8 cellular contexts compared by ENCODE assay signal in genomic region chr1:26723013-26723991, GRCh38. TPM values are rescaled to one million over a fixed set of nuclear protein-coding genes. Genes with fewer than 3 reads are reported as not detected.
DNase-seq lines count a peak whose midpoint lies in the region; ATAC-seq and TF ChIP-seq lines count a peak whose summit lies in the region.

No MANE protein-coding gene starts in this region.

- no peak for TF ChIP-seq CTCF in NB4 (IDR thresholded peaks at IDR 0.05; ENCODE audit: low read depth, low read length)
- TF ChIP-seq CTCF in mammary epithelial cell (conservative IDR thresholded peaks at IDR 0.05 in 1 of 2, IDR thresholded peaks at IDR 0.05 in 1 of 2; ENCODE audit: extremely low read depth in 1 of 2, insufficient read depth in 1 of 2, low read depth in 1 of 2, low read length in 2 of 2): no peak

- H3K9me3 Mint-ChIP-seq in T-helper 1 cell treated with Interleukin-12 subunit alpha and Interleukin-12 subunit beta and Interleukin-4 antibody, amounts not matched to agents 30 μg/mL and 1 μg/mL, for 36 hours: no peaks in the 10 kb centered on the region

- no TSS peak for BruUV-seq in mammary epithelial cell (replicated peaks; lab: Mats Ljungman, UMichigan)

- no peaks in the 10 kb centered on the region for H4K20me1 ChIP-seq in mammary epithelial cell (ENCODE audit: insufficient read depth, low read length)

- no peak for TF ChIP-seq POLR2A in NB4 (IDR thresholded peaks at IDR 0.05; ENCODE audit: extremely low read depth, insufficient read length)

- CTCF ChIA-PET in mammary epithelial cell (lab: Charles Lee; ENCODE audit: low non-redundant PET): interaction anchor here (0.6 kb wide), 1 partner anchor 75 kb away, joined by 9 read pairs; no protein-coding TSS in a partner anchor

- in situ Hi-C loops in mammary epithelial cell (cut with MboI; ENCODE audit: low sequenced_read_pairs in 2 of 2): no loop called here

- dilution Hi-C loops in mammary epithelial cell (cut with HindIII; ENCODE audit: low sequenced_read_pairs): no loop called here

- peak; percentile 88 for DNase-seq in DMS79 treated with DMSO at 0.1 percent for 48 hours (lab: John Stamatoyannopoulos, UW)
- peak; percentile 45 for DNase-seq in NB4 (ENCODE audit: low read depth)
- peak; percentile 93 for DNase-seq in mammary epithelial cell
- DNase-seq in iPS DF 4.7 (ENCODE audit: extremely low read depth, low spot score): peak; percentile 53
- DNase-seq in retina: peak; percentile 87
- DNase-seq in NOMO-1 treated with dmso at 0.1 percent for 144 hours (lab: John Stamatoyannopoulos, UW; ENCODE audit: unreplicated experiment): no peak

- no peak overlapping the region for H3K4me3 ChIP-seq in NB4 (ENCODE audit: low read depth, low read length)
- H3K4me3 ChIP-seq in mammary epithelial cell (replicated peaks in 1 of 3; ENCODE audit: insufficient read depth in 1 of 3, low read depth in 2 of 3, low read length in 3 of 3): no peak overlapping the region

- peak overlapping the region; percentile 53 for H3K4me2 ChIP-seq in mammary epithelial cell (ENCODE audit: insufficient read depth, low read depth, low read length)

- intact Hi-C loops in mammary epithelial cell (cut with micrococcal nuclease): no loop called here

- H3K27me3 Mint-ChIP-seq in T-helper 1 cell treated with Interleukin-12 subunit alpha and Interleukin-12 subunit beta and Interleukin-4 antibody, amounts not matched to agents 30 μg/mL and 1 μg/mL, for 36 hours (ENCODE audit: low read depth): no peaks in the 10 kb centered on the region

- peaks cover 17% of the 10 kb centered on the region for H3K36me3 Mint-ChIP-seq in T-helper 1 cell treated with Interleukin-12 subunit alpha and Interleukin-12 subunit beta and Interleukin-4 antibody, amounts not matched to agents 30 μg/mL and 1 μg/mL, for 36 hours (ENCODE audit: low read depth)

- H3K9ac ChIP-seq in mammary epithelial cell (ENCODE audit: insufficient read depth, low read length): no peak overlapping the region

- peak overlapping the region; percentile 52 for H3K4me3 Mint-ChIP-seq in T-helper 1 cell treated with Interleukin-12 subunit alpha and Interleukin-12 subunit beta and Interleukin-4 antibody, amounts not matched to agents 30 μg/mL and 1 μg/mL, for 36 hours

- no peak for ATAC-seq in GM21526 (IDR thresholded peaks at IDR 0.05; ENCODE audit: low FRiP score, unreplicated experiment)

- no peaks in the 10 kb centered on the region for H3K36me3 ChIP-seq in mammary epithelial cell (ENCODE audit: insufficient read depth, low read length)

- H3K9me3 ChIP-seq in mammary epithelial cell (replicated peaks; ENCODE audit: insufficient read depth, low read length): no peaks in the 10 kb centered on the region

- WGBS in mammary epithelial cell (ENCODE audit: low coverage, missing lambda C conversion rate): 18% methylated on average over 15 of the region's 19 CpGs

- H2AFZ ChIP-seq in mammary epithelial cell (ENCODE audit: low read depth, low read length): peak overlapping the region; percentile 10

- peaks cover 75% of the 10 kb centered on the region for H3K4me1 Mint-ChIP-seq in T-helper 1 cell treated with Interleukin-12 subunit alpha and Interleukin-12 subunit beta and Interleukin-4 antibody, amounts not matched to agents 30 μg/mL and 1 μg/mL, for 36 hours (ENCODE audit: low read depth)

- peaks cover 31% of the 10 kb centered on the region for H3K4me1 ChIP-seq in mammary epithelial cell (ENCODE audit: insufficient read depth, low read length)

- H3K27ac ChIP-seq in mammary epithelial cell (ENCODE audit: insufficient read depth, low read depth, low read length): peak overlapping the region; percentile 47

- H3K79me2 ChIP-seq in mammary epithelial cell (ENCODE audit: insufficient read depth, low read length): peaks cover 97% of the 10 kb centered on the region

- peak overlapping the region; percentile 39 for H3K27ac Mint-ChIP-seq in T-helper 1 cell treated with Interleukin-12 subunit alpha and Interleukin-12 subunit beta and Interleukin-4 antibody, amounts not matched to agents 30 μg/mL and 1 μg/mL, for 36 hours

- H3K27me3 ChIP-seq in mammary epithelial cell (ENCODE audit: insufficient read depth, low read length): no peaks in the 10 kb centered on the region

RNA-seq across cellular contexts. Expression of gene ARID1A, which starts 27.5 kb away (rescaled TPM):
- 10 to 100 TPM; 29.7 to 50.4 TPM for total RNA-seq in mammary epithelial cell
- 16.1 TPM for polyA plus RNA-seq in mammary epithelial cell
- 76.0 TPM for polyA minus RNA-seq in mammary epithelial cell
